ENCODE assay signal across 26 cellular contexts in genomic region chr11:116715383-116715782, GRCh38.
"Had no signal": no experiment of that assay in that cellular context is flagged by ENCODE, and none has a peak within 500 bp of the region (broad histone marks: within the 10 kb centered on the region; RNA-seq: fewer than 3 reads in every experiment).

No MANE protein-coding gene starts in this region.

- H3K9me3 ChIP-seq: spleen, thoracic aorta, vagina had no signal

- H3K27ac Mint-ChIP-seq: activated CD4-positive, alpha-beta memory T cell treated with anti-CD3 and anti-CD28 coated beads, Interleukin-2, amount 10 ng/mL, durations not matched to agents 7 days and 5 days; activated naive CD4-positive, alpha-beta T cell treated with anti-CD3 and anti-CD28 coated beads for 36 hours; activated naive CD8-positive, alpha-beta T cell treated with anti-CD3 and anti-CD28 coated beads, Interleukin-2, amount 10 ng/mL, durations not matched to agents 7 days and 5 days; activated T-cell treated with anti-CD3 and anti-CD28 coated beads, Interleukin-2, amount 50 U/mL, for 72 hours; natural killer cell; progenitor cell of endocrine pancreas; type B pancreatic cell had no signal

- H3K36me3 ChIP-seq: heart right ventricle, left ventricle myocardium inferior, spleen, thoracic aorta, vagina had no signal

- H3K4me3 ChIP-seq: coronary artery, heart right ventricle, left ventricle myocardium inferior, spleen, thoracic aorta, vagina had no signal

- DNase-seq: activated CD4-positive, alpha-beta memory T cell treated with anti-CD3 and anti-CD28 coated beads, Interleukin-2, amount 10 ng/mL, durations not matched to agents 7 days and 5 days; activated CD4-positive, alpha-beta T cell treated with anti-CD3 and anti-CD28 coated beads for 48 hours; activated CD4-positive, CD25-positive, alpha-beta regulatory T cell; activated effector memory CD4-positive, alpha-beta T cell treated with Interleukin-2 at 50 U/mL for 16 hours; activated naive CD4-positive, alpha-beta T cell treated with anti-CD3 and anti-CD28 coated beads for 36 hours; activated naive CD8-positive, alpha-beta T cell treated with anti-CD3 and anti-CD28 coated beads, Interleukin-2, amount 10 ng/mL, durations not matched to agents 7 days and 5 days; activated T-cell treated with anti-CD3 and anti-CD28 coated beads, Interleukin-2, amount 50 U/mL, for 72 hours; amniotic stem cell; cerebellar nuclear complex; erythroblast; foreskin fibroblast; heart right ventricle; left ventricle myocardium inferior; mammary epithelial cell; midbrain; natural killer cell; retina; spleen; stimulated activated CD4-positive, alpha-beta T cell treated with anti-CD3 and anti-CD28 coated beads, Interleukin-4, amount 100 ng/mL, for 1 hour; stimulated activated naive CD4-positive, alpha-beta T cell; T1000 had no signal

- H3K4me1 Mint-ChIP-seq: activated CD4-positive, alpha-beta memory T cell treated with anti-CD3 and anti-CD28 coated beads, Interleukin-2, amount 10 ng/mL, durations not matched to agents 7 days and 5 days; activated naive CD8-positive, alpha-beta T cell treated with anti-CD3 and anti-CD28 coated beads, Interleukin-2, amount 10 ng/mL, durations not matched to agents 7 days and 5 days; natural killer cell had no signal

- H3K27me3 ChIP-seq: vagina had no signal

- H3K4me3 Mint-ChIP-seq: activated CD4-positive, alpha-beta memory T cell treated with anti-CD3 and anti-CD28 coated beads, Interleukin-2, amount 10 ng/mL, durations not matched to agents 7 days and 5 days; activated naive CD4-positive, alpha-beta T cell treated with anti-CD3 and anti-CD28 coated beads for 36 hours; activated naive CD8-positive, alpha-beta T cell treated with anti-CD3 and anti-CD28 coated beads, Interleukin-2, amount 10 ng/mL, durations not matched to agents 7 days and 5 days; activated T-cell treated with anti-CD3 and anti-CD28 coated beads, Interleukin-2, amount 50 U/mL, for 72 hours; natural killer cell; type B pancreatic cell had no signal

- H3K9me3 Mint-ChIP-seq: activated CD4-positive, alpha-beta memory T cell treated with anti-CD3 and anti-CD28 coated beads, Interleukin-2, amount 10 ng/mL, durations not matched to agents 7 days and 5 days; activated naive CD4-positive, alpha-beta T cell treated with anti-CD3 and anti-CD28 coated beads for 36 hours; activated naive CD8-positive, alpha-beta T cell treated with anti-CD3 and anti-CD28 coated beads, Interleukin-2, amount 10 ng/mL, durations not matched to agents 7 days and 5 days; activated T-cell treated with anti-CD3 and anti-CD28 coated beads, Interleukin-2, amount 50 U/mL, for 72 hours; natural killer cell; type B pancreatic cell had no signal

- H3K36me3 Mint-ChIP-seq: activated naive CD8-positive, alpha-beta T cell treated with anti-CD3 and anti-CD28 coated beads, Interleukin-2, amount 10 ng/mL, durations not matched to agents 7 days and 5 days; natural killer cell; type B pancreatic cell had no signal

- H3K4me1 ChIP-seq: heart right ventricle, left ventricle myocardium inferior, spleen, vagina had no signal

- ATAC-seq: activated T-cell treated with anti-CD3 and anti-CD28 coated beads, Interleukin-2, amount 50 U/mL, for 72 hours; heart right ventricle; natural killer cell had no signal

- H3K27ac ChIP-seq: coronary artery, heart right ventricle, left ventricle myocardium inferior, spleen, thoracic aorta, vagina had no signal
